Comparison of ENCODE assay signal across 14 cellular contexts in the genomic region with DNA sequence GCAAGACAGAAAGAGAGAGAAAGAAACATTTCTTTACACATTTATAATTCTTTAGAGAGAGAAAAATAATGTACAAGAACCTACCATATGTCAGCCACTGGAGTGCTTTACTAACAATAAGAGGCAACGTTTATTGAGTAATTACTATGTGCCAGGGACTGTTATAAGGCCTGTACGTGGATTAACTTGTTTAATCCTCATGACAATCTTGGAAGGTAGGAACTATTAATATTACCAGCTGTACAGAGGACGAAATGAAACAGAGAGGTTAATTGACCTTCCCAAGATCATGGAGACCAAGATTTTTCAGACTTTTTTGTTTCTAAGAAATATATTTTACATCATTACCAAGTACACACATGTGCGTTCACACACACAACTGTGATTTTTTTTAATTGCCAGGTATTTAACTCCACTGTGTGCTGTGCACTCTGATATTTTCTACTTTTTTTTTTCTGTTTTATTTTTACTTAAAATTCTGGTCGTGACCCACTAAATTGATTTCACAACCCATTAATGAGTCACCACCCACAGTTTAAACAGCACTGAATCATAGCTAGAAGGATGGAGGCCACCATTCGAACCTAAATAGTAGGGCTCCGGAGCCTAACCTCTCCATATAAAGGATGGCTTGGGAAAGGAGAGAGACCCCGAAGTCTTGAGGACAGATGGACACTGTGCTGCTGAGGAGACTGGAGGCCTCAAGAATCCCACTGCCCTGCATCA. TPM values are rescaled to one million over a fixed set of nuclear protein-coding genes. Genes with fewer than 3 reads are reported as not detected.
DNase-seq lines count a peak whose midpoint lies in the region; ATAC-seq, FAIRE-seq and TF ChIP-seq lines count a peak whose summit lies in the region.
"Had no signal": no experiment of that assay in that cellular context is flagged by ENCODE, and none has a peak within 500 bp of the region (broad histone marks: within the 10 kb centered on the region; RNA-seq: fewer than 3 reads in every experiment).

No MANE protein-coding gene starts in this region.

- POLR2A ChIA-PET in GM12878 (lab: Charles Lee): interaction anchor here (1.3 kb wide), 1 partner anchor 27 kb away, joined by 3 read pairs; no protein-coding TSS in a partner anchor

- RAD21 ChIA-PET in GM12878 (lab: Charles Lee; ENCODE audit: unreplicated experiment): no interaction called here

- 0 out of 2 replicates have a peak, but pooled peaks cover 4% of the 10 kb centered on the region for H3F3A ChIP-seq in MM.1S (ENCODE audit: insufficient read depth, low read length)

- H3K9me3 ChIP-seq in GM12878 (replicated peaks; ENCODE audit: control insufficient read depth, insufficient read depth, low read length) (no peaks in the 10 kb centered on the region), MM.1S (replicated peaks; ENCODE audit: insufficient read depth, low read length) (no peaks in the 10 kb centered on the region)
- H3K9me3 ChIP-seq: BLaER1, tibial artery had no signal

- H3K9me2 ChIP-seq in MM.1S (replicated peaks; ENCODE audit: insufficient read depth, low read length): no peaks in the 10 kb centered on the region

- H3K9ac ChIP-seq in GM12878 (ENCODE audit: control insufficient read depth, insufficient read depth, low read length): no peak overlapping the region
- no peak overlapping the region for H3K9ac ChIP-seq in MM.1S (ENCODE audit: low read length)
- H3K9ac ChIP-seq: BLaER1 had no signal

- no peak for TF ChIP-seq EP300 in GM12878 (IDR thresholded peaks at IDR 0.05; ENCODE audit: borderline replicate concordance in 1 of 2, control insufficient read depth in 1 of 2, low read depth in 2 of 2, low read length in 2 of 2)

- TF ChIP-seq POLR2A in GM12878 (IDR thresholded peaks at IDR 0.05; ENCODE audit: low read depth, low read length) (no peak), lower leg skin (IDR thresholded peaks at IDR 0.05) (no peak)

- peak overlapping the region; percentile 54 for H3K4me2 ChIP-seq in GM12878 (ENCODE audit: control insufficient read depth, insufficient read depth)
- no peak overlapping the region for H3K4me2 ChIP-seq in MM.1S (ENCODE audit: low read depth, low read length)
- H3K4me2 ChIP-seq: BLaER1 had no signal

- TF ChIP-seq CTCF in GM12878 (IDR thresholded peaks at IDR 0.05 in 2 of 3, conservative IDR thresholded peaks at IDR 0.05 in 1 of 3; ENCODE audit: control insufficient read depth in 2 of 3, extremely low read depth in 1 of 3, insufficient read depth in 1 of 3, low read depth in 3 of 3, low read length in 3 of 3) (no peak), lower leg skin (IDR thresholded peaks at IDR 0.05) (no peak), MM.1S (IDR thresholded peaks at IDR 0.05; ENCODE audit: low read length) (no peak)

- intact Hi-C loops in GM12878 (cut with micrococcal nuclease; ENCODE audit: unreplicated experiment) (no loop called here), lower leg skin (cut with DNase I; ENCODE audit: low total_unique reads) (no loop called here)

- DNase-seq in AG08396 (ENCODE audit: low spot score): peak; percentile 79
- DNase-seq in M059J (ENCODE audit: low read depth): peak; percentile 92
- DNase-seq in GM12878 (ENCODE audit: low read depth, low spot score): no peak
- peak; percentile 37 for DNase-seq in kidney glomerular epithelial cell (lab: John Stamatoyannopoulos, UW)
- DNase-seq in islet precursor cell: no peak
- DNase-seq in lower leg skin (ENCODE audit: low spot score in 2 of 2): no peak
- DNase-seq in MM.1S: no peak
- no peak for DNase-seq in NCI-H2196 (lab: John Stamatoyannopoulos, UW; ENCODE audit: unreplicated experiment)
- DNase-seq: activated effector memory CD4-positive, alpha-beta T cell treated with Interleukin-2 at 50 U/mL for 16 hours; hypothalamus; NCI-H2227 treated with DMSO at 0.1 percent for 48 hours; tibial artery; WERI-Rb-1 had no signal

- H3K79me2 ChIP-seq in GM12878 (ENCODE audit: control insufficient read depth, insufficient read depth, low read length) (no peaks in the 10 kb centered on the region), MM.1S (ENCODE audit: low read length) (no peaks in the 10 kb centered on the region)

- in situ Hi-C loops in GM12878 (cut with MboI): no loop called here

- no TSS peak for BruUV-seq in GM12878 (replicated peaks; lab: Mats Ljungman, UMichigan)

- CTCF ChIA-PET in GM12878 (lab: Yijun Ruan, JAX): interaction anchor here (1.2 to 4.5 kb wide), 6 partner anchors 9 to 334 kb away, joined by 3 to 26 read pairs (median 4); partner anchors contain the start of gene CREB3L1

- H2AFZ ChIP-seq in GM12878 (ENCODE audit: control insufficient read depth, low read depth, low read length): no peak overlapping the region; the same call in 1 of the 2 replicates
- H2AFZ ChIP-seq in MM.1S (ENCODE audit: low read length): no peak overlapping the region

- no peak for FAIRE-seq in GM12878 (lab: Jason Lieb, UNC)

- no peak for TF ChIP-seq RAD21 in GM12878 (IDR thresholded peaks at IDR 0.05; ENCODE audit: insufficient read depth, low read depth, low read length)

- no peak overlapping the region; the same call in 1 of the 2 replicates for H3K4me3 ChIP-seq in GM12878
- no peak overlapping the region for H3K4me3 ChIP-seq in lower leg skin (ENCODE audit: low read depth, poor library complexity, severe bottlenecking)
- H3K4me3 ChIP-seq in MM.1S (ENCODE audit: low read length): no peak overlapping the region
- H3K4me3 ChIP-seq: BLaER1, tibial artery had no signal

- H3K4me1 ChIP-seq in GM12878 (ENCODE audit: control insufficient read depth, insufficient read depth, low read length) (peaks cover 31% of the 10 kb centered on the region), MM.1S (ENCODE audit: low read length) (peaks cover 4% of the 10 kb centered on the region)

- 0 out of 2 replicates have a peak overlapping the region, but pooled peaks have one; percentile 24 for H3K27ac ChIP-seq in GM12878 (ENCODE audit: control insufficient read depth, insufficient read depth)
- no peak overlapping the region for H3K27ac ChIP-seq in MM.1S (ENCODE audit: low read length)
- H3K27ac ChIP-seq: BLaER1, tibial artery, WERI-Rb-1 had no signal

- 21% methylated on average over 8 of the region's 8 CpGs for WGBS in GM12878 (ENCODE audit: insufficient coverage, insufficient replicate concordance, low lambda C conversion rate, missing lambda C conversion rate)
- WGBS in lower leg skin, 2 donors: 56 to 58% methylated on average over 8 of the region's 8 CpGs

- SMC1A ChIA-PET in GM12878 (lab: Charles Lee; ENCODE audit: uncharacterized antibody, unreplicated experiment): interaction anchor here (1.2 kb wide), 1 partner anchor 9 kb away, joined by 4 read pairs; no protein-coding TSS in a partner anchor

- H3K27me3 ChIP-seq in GM12878 (replicated peaks in 1 of 2; ENCODE audit: control insufficient read depth in 2 of 2, insufficient read depth in 2 of 2, low read length in 1 of 2): no peaks in the 10 kb centered on the region; a peak in 2 of 4 replicates
- peaks cover 23% of the 10 kb centered on the region for H3K27me3 ChIP-seq in MM.1S (replicated peaks; ENCODE audit: insufficient read depth, low read length)

- 0 out of 3 replicates have a peak, but pooled peaks have one; percentile 10 for ATAC-seq in GM12878

- H3K36me3 ChIP-seq in GM12878 (ENCODE audit: control insufficient read depth in 2 of 2, insufficient read depth in 2 of 2, low read length in 1 of 2) (no peaks in the 10 kb centered on the region), MM.1S (replicated peaks; ENCODE audit: insufficient read depth, low read length) (no peaks in the 10 kb centered on the region)
- H3K36me3 ChIP-seq: BLaER1, tibial artery, WERI-Rb-1 had no signal

- H4K20me1 ChIP-seq in GM12878 (ENCODE audit: control insufficient read depth, insufficient read depth): no peaks in the 10 kb centered on the region
- no peaks in the 10 kb centered on the region for H4K20me1 ChIP-seq in MM.1S (ENCODE audit: insufficient read depth, low read length)
- H4K20me1 ChIP-seq: BLaER1 had no signal

RNA-seq across cellular contexts. Expression of gene CREB3L1, which starts 21.4 kb away (rescaled TPM):
- 40.1 and 70.3 TPM in 2 replicates for total RNA-seq in M059J (2014; rRNA removed; shearing (Covaris generic))
- total RNA-seq in GM12878 (2013; cell fraction: nucleolus; rRNA removed): 3.5 and 4.3 TPM in 2 replicates
- 0.11 and 1.2 TPM in 2 replicates for total RNA-seq in GM12878 (2014; rRNA removed)
- 0.04 TPM in 1 of 2 replicates, not detected in the other for total RNA-seq in GM12878 (2014; rRNA removed; fragmentation: Illumina TruSeq; extraction: Trizol)
- total RNA-seq in GM12878 (2021): 1.0 and 1.4 TPM in 2 replicates
- 0.91 TPM for polyA plus RNA-seq in GM12878 (2011; ENCODE audit: low read depth)
- polyA plus RNA-seq in GM12878 (2011; rRNA removed): 0.18 and 0.26 TPM in 2 replicates
- 0.20 and 0.30 TPM in 2 replicates for polyA plus RNA-seq in GM12878 (2011; cell fraction: cytosol; rRNA removed)
- polyA plus RNA-seq in GM12878 (2011; cell fraction: nucleus; rRNA removed): 0.37 and 0.75 TPM in 2 replicates
- polyA plus RNA-seq in GM12878 (2012): 2.7 and 3.3 TPM in 2 replicates
- polyA plus RNA-seq in GM12878 (2014; fragmentation: Illumina TruSeq; extraction: Trizol): 0.25 and 0.28 TPM in 2 replicates
- polyA plus RNA-seq in GM12878 (2014; fragmentation: Nextera tagmentation; extraction: Ambion mirVana): under 1 TPM; 0.03 to 0.13 TPM
- polyA plus RNA-seq in GM12878 (2014; rRNA removed): 0.20 and 0.28 TPM in 2 replicates
- under 1 TPM; 0.24 to 0.27 TPM for polyA plus RNA-seq in GM12878 (2016; fragmentation: Nextera tagmentation; extraction: Ambion mirVana)
- 0.31 and 0.37 TPM in 2 replicates for polyA minus RNA-seq in GM12878 (2011; rRNA and poly(A)+ RNA removed)
- 0.94 and 2.4 TPM in 2 replicates for polyA minus RNA-seq in GM12878 (2011; cell fraction: cytosol; rRNA and poly(A)+ RNA removed)
- 0.36 and 0.67 TPM in 2 replicates for polyA minus RNA-seq in GM12878 (2011; cell fraction: nucleus; rRNA and poly(A)+ RNA removed)
- 1 to 10 TPM in 1 of 4 donors, under 1 TPM in 3; 0.15 to 2.3 (median 0.54) TPM for total RNA-seq in lower leg skin

RNA-seq across cellular contexts. Expression of gene DGKZ, which starts 48.4 kb away (rescaled TPM):
- 38.4 and 73.4 TPM in 2 replicates for total RNA-seq in M059J (2014; rRNA removed; shearing (Covaris generic))
- total RNA-seq in GM12878 (2013; cell fraction: nucleolus; rRNA removed): 125 and 130 TPM in 2 replicates
- 59.0 and 67.4 TPM in 2 replicates for total RNA-seq in GM12878 (2014; rRNA removed)
- 17.5 and 22.3 TPM in 2 replicates for total RNA-seq in GM12878 (2014; rRNA removed; fragmentation: Illumina TruSeq; extraction: Trizol)
- total RNA-seq in GM12878 (2021): 69.3 and 78.4 TPM in 2 replicates
- 16.5 TPM for polyA plus RNA-seq in GM12878 (2011; ENCODE audit: low read depth)
- polyA plus RNA-seq in GM12878 (2011; rRNA removed): 16.5 and 35.2 TPM in 2 replicates
- 68.4 and 86.8 TPM in 2 replicates for polyA plus RNA-seq in GM12878 (2011; cell fraction: cytosol; rRNA removed)
- polyA plus RNA-seq in GM12878 (2011; cell fraction: nucleus; rRNA removed): 403 and 444 TPM in 2 replicates
- 43.3 and 52.1 TPM in 2 replicates for polyA plus RNA-seq in GM12878 (2012)
- polyA plus RNA-seq in GM12878 (2014; fragmentation: Illumina TruSeq; extraction: Trizol): 8.3 and 29.0 TPM in 2 replicates
- 1 to 10 TPM in 1 of 2 experiments, under 1 TPM in 1; 0.50 to 1.6 TPM for polyA plus RNA-seq in GM12878 (2014; fragmentation: Nextera tagmentation; extraction: Ambion mirVana)
- 68.4 and 78.5 TPM in 2 replicates for polyA plus RNA-seq in GM12878 (2014; rRNA removed)
- 10 to 100 TPM; 43.7 to 44.6 TPM for polyA plus RNA-seq in GM12878 (2016; fragmentation: Nextera tagmentation; extraction: Ambion mirVana)
- 36.9 and 81.4 TPM in 2 replicates for polyA minus RNA-seq in GM12878 (2011; rRNA and poly(A)+ RNA removed)
- 26.5 and 41.5 TPM in 2 replicates for polyA minus RNA-seq in GM12878 (2011; cell fraction: cytosol; rRNA and poly(A)+ RNA removed)
- 67.3 and 115 TPM in 2 replicates for polyA minus RNA-seq in GM12878 (2011; cell fraction: nucleus; rRNA and poly(A)+ RNA removed)
- total RNA-seq in lower leg skin: 10 to 100 TPM; 41.8 to 86.4 (median 60.3) TPM

Comparison
In these comparisons a context has a peak if more than half of its experiments do, and no peak if none do; other contexts are left out.
1. DNase-seq: peak in AG08396 (single experiment), M059J (single experiment) and kidney glomerular epithelial cell (single experiment); none in GM12878 (single experiment), islet precursor cell (single experiment), lower leg skin (0 of 2), MM.1S (single experiment) and NCI-H2196 (single experiment).